ENCODE assay signal across 1 cellular context in genomic region chr3:123890991-123891390, GRCh38. TPM values are rescaled to one million over a fixed set of nuclear protein-coding genes. Genes with fewer than 3 reads are reported as not detected.
"Had no signal": no experiment of that assay in that cellular context is flagged by ENCODE, and none has a peak within 500 bp of the region (broad histone marks: within the 10 kb centered on the region; RNA-seq: fewer than 3 reads in every experiment).

No MANE protein-coding gene starts in this region.

RNA-seq across cellular contexts. Expression of gene MYLK, which starts 6.9 kb away (rescaled TPM):
- total RNA-seq: naive thymus-derived CD8-positive, alpha-beta T cell had no signal
